Comparison of ENCODE assay signal across 1 cellular context in genomic region chr11:8739309-8739793, GRCh38.
TF ChIP-seq lines count a peak whose summit lies in the region.

No MANE protein-coding gene starts in this region.

TF ChIP-seq in IMR-90, 13 proteins besides CTCF, POLR2A, EP300 and RAD21 (continued from another document):
- TF ChIP-seq MAFK (IDR thresholded peaks at IDR 0.05; ENCODE audit: low read depth, low read length) (no peak), NFE2L2 (IDR thresholded peaks at IDR 0.05; ENCODE audit: low read depth, low read length) (no peak), RFX5 (IDR thresholded peaks at IDR 0.05; ENCODE audit: low read depth, low read length) (no peak), ELK1 (IDR thresholded peaks at IDR 0.05; ENCODE audit: borderline replicate concordance, low read depth, low read length) (no peak), FOS (IDR thresholded peaks at IDR 0.05; ENCODE audit: low read depth, low read length) (no peak)
- TF ChIP-seq, protein P1, sequence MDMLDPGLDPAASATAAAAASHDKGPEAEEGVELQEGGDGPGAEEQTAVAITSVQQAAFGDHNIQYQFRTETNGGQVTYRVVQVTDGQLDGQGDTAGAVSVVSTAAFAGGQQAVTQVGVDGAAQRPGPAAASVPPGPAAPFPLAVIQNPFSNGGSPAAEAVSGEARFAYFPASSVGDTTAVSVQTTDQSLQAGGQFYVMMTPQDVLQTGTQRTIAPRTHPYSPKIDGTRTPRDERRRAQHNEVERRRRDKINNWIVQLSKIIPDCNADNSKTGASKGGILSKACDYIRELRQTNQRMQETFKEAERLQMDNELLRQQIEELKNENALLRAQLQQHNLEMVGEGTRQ (IDR thresholded peaks at IDR 0.05; ENCODE audit: low read depth, low read length) = no peak
TF ChIP-seq in IMR-90: peak in this region for 0.
